In the genomic region with DNA sequence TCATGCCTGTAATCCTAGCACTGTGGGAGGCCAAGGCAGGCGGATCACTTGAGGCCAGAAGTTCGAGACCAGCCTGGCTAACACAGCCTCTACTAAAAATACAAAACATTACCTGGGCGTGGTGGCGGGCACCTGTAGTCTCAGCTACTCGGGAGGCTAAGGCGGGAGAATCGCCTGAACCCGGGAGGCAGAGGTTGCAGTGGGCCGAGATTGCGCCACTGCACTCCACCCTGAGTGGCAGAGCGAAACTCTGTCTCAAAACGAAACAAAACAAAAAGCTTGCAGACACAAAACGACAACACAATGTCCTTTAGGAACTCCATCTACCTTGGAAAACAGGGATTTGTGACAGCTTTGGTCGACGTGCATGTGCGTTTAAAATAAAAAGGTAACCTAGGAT, we compare ENCODE assay signal across 2 cellular contexts.
TF ChIP-seq lines count a peak whose summit lies in the region.

No MANE protein-coding gene starts in this region.

TF ChIP-seq in HepG2, 621 proteins besides CTCF, POLR2A, EP300 and RAD21 (continued from another document and continues in another):
- TF ChIP-seq, protein P1, sequence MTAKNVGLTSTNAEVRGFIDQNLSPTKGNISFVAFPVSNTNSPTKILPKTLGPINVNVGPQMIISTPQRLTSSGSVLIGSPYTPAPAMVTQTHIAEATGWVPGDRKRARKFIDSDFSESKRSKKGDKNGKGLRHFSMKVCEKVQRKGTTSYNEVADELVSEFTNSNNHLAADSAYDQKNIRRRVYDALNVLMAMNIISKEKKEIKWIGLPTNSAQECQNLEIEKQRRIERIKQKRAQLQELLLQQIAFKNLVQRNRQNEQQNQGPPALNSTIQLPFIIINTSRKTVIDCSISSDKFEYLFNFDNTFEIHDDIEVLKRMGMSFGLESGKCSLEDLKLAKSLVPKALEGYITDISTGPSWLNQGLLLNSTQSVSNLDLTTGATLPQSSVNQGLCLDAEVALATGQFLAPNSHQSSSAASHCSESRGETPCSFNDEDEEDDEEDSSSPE (CRISPR knock-in tag; IDR thresholded peaks at IDR 0.05): no peak
- TF ChIP-seq ZNF3 (CRISPR knock-in tag; IDR thresholded peaks at IDR 0.05): no peak
- TF ChIP-seq, protein P2, sequence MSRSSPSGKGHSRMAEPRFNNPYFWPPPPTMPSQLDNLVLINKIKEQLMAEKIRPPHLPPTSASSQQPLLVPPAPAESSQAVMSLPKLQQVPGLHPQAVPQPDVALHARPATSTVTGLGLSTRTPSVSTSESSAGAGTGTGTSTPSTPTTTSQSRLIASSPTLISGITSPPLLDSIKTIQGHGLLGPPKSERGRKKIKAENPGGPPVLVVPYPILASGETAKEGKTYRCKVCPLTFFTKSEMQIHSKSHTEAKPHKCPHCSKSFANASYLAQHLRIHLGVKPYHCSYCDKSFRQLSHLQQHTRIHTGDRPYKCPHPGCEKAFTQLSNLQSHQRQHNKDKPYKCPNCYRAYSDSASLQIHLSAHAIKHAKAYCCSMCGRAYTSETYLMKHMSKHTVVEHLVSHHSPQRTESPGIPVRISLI (CRISPR knock-in tag; IDR thresholded peaks at IDR 0.05; ENCODE audit: borderline replicate concordance): no peak
- TF ChIP-seq NFE2L2 (IDR thresholded peaks at IDR 0.05; ENCODE audit: low read length): no peak
- no peak for TF ChIP-seq MIXL1 (CRISPR knock-in tag; IDR thresholded peaks at IDR 0.05)
- TF ChIP-seq, protein P3, sequence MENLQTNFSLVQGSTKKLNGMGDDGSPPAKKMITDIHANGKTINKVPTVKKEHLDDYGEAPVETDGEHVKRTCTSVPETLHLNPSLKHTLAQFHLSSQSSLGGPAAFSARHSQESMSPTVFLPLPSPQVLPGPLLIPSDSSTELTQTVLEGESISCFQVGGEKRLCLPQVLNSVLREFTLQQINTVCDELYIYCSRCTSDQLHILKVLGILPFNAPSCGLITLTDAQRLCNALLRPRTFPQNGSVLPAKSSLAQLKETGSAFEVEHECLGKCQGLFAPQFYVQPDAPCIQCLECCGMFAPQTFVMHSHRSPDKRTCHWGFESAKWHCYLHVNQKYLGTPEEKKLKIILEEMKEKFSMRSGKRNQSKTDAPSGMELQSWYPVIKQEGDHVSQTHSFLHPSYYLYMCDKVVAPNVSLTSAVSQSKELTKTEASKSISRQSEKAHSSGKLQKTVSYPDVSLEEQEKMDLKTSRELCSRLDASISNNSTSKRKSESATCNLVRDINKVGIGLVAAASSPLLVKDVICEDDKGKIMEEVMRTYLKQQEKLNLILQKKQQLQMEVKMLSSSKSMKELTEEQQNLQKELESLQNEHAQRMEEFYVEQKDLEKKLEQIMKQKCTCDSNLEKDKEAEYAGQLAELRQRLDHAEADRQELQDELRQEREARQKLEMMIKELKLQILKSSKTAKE (CRISPR knock-in tag; IDR thresholded peaks at IDR 0.05; ENCODE audit: borderline replicate concordance): no peak
- no peak for TF ChIP-seq ISL2 (CRISPR knock-in tag; IDR thresholded peaks at IDR 0.05)
- TF ChIP-seq, protein P4, sequence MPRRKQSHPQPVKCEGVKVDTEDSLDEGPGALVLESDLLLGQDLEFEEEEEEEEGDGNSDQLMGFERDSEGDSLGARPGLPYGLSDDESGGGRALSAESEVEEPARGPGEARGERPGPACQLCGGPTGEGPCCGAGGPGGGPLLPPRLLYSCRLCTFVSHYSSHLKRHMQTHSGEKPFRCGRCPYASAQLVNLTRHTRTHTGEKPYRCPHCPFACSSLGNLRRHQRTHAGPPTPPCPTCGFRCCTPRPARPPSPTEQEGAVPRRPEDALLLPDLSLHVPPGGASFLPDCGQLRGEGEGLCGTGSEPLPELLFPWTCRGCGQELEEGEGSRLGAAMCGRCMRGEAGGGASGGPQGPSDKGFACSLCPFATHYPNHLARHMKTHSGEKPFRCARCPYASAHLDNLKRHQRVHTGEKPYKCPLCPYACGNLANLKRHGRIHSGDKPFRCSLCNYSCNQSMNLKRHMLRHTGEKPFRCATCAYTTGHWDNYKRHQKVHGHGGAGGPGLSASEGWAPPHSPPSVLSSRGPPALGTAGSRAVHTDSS (CRISPR knock-in tag; conservative IDR thresholded peaks at IDR 0.05): no peak
- TF ChIP-seq NR3C1 (CRISPR knock-in tag; IDR thresholded peaks at IDR 0.05): no peak
- TF ChIP-seq ZNF121 (CRISPR knock-in tag; IDR thresholded peaks at IDR 0.05): no peak
- TF ChIP-seq REXO4 (CRISPR knock-in tag; IDR thresholded peaks at IDR 0.05; ENCODE audit: borderline replicate concordance): no peak
- TF ChIP-seq ZBTB38 (CRISPR knock-in tag; IDR thresholded peaks at IDR 0.05): 0 out of 2 replicates have a peak, but pooled peaks have one; percentile 46
- TF ChIP-seq, protein P5, sequence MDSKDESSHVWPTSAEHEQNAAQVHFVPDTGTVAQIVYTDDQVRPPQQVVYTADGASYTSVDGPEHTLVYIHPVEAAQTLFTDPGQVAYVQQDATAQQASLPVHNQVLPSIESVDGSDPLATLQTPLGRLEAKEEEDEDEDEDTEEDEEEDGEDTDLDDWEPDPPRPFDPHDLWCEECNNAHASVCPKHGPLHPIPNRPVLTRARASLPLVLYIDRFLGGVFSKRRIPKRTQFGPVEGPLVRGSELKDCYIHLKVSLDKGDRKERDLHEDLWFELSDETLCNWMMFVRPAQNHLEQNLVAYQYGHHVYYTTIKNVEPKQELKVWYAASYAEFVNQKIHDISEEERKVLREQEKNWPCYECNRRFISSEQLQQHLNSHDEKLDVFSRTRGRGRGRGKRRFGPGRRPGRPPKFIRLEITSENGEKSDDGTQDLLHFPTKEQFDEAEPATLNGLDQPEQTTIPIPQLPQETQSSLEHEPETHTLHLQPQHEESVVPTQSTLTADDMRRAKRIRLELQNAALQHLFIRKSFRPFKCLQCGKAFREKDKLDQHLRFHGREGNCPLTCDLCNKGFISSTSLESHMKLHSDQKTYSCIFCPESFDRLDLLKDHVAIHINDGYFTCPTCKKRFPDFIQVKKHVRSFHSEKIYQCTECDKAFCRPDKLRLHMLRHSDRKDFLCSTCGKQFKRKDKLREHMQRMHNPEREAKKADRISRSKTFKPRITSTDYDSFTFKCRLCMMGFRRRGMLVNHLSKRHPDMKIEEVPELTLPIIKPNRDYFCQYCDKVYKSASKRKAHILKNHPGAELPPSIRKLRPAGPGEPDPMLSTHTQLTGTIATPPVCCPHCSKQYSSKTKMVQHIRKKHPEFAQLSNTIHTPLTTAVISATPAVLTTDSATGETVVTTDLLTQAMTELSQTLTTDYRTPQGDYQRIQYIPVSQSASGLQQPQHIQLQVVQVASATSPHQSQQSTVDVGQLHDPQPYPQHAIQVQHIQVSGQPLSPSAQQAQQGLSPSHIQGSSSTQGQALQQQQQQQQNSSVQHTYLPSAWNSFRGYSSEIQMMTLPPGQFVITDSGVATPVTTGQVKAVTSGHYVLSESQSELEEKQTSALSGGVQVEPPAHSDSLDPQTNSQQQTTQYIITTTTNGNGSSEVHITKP (CRISPR knock-in tag; IDR thresholded peaks at IDR 0.05; ENCODE audit: low read depth): no peak
- no peak for TF ChIP-seq ZEB1 (IDR thresholded peaks at IDR 0.05; ENCODE audit: insufficient replicate concordance, low read depth)
- TF ChIP-seq ZNF839 (CRISPR knock-in tag; IDR thresholded peaks at IDR 0.05; ENCODE audit: borderline replicate concordance): no peak
- TF ChIP-seq ZNF460 (CRISPR knock-in tag; IDR thresholded peaks at IDR 0.05; ENCODE audit: borderline replicate concordance): peak; percentile 96
- TF ChIP-seq PITX1 (CRISPR knock-in tag; IDR thresholded peaks at IDR 0.05): 0 out of 2 replicates have a peak, but pooled peaks have one; percentile 4

TF ChIP-seq in GM12891, 5 proteins besides CTCF, POLR2A, EP300 and RAD21 (continued from another document):
- TF ChIP-seq PAX5 (IDR thresholded peaks at IDR 0.05; ENCODE audit: insufficient read depth, low read length, severe bottlenecking): no peak
- TF ChIP-seq POU2F2 (IDR thresholded peaks at IDR 0.05; ENCODE audit: low read depth, low read length): no peak
- no peak for TF ChIP-seq SPI1 (IDR thresholded peaks at IDR 0.05; ENCODE audit: low read depth, low read length)
